In genomic region chrX:71603618-71604017, GRCh38 we compare ENCODE assay signal across 25 cellular contexts. TPM values are rescaled to one million over a fixed set of nuclear protein-coding genes. Genes with fewer than 3 reads are reported as not detected.
DNase-seq lines count a peak whose midpoint lies in the region; ATAC-seq, FAIRE-seq and TF ChIP-seq lines count a peak whose summit lies in the region.
"Had no signal": no experiment of that assay in that cellular context is flagged by ENCODE, and none has a peak within 500 bp of the region (broad histone marks: within the 10 kb centered on the region; RNA-seq: fewer than 3 reads in every experiment).

No MANE protein-coding gene starts in this region.

- H3K27ac ChIP-seq in mesendoderm (ENCODE audit: low read depth, low read length): no peak overlapping the region
- no peak overlapping the region for H3K27ac ChIP-seq in esophagus squamous epithelium
- H3K27ac ChIP-seq: KMS-11, upper lobe of left lung, VCaP had no signal

- peaks cover 62% of the 10 kb centered on the region for H3K36me3 Mint-ChIP-seq in activated CD8-positive, alpha-beta memory T cell treated with anti-CD3 and anti-CD28 coated beads, Interleukin-2, amount 10 ng/mL, durations not matched to agents 7 days and 5 days
- peaks cover 42 to 61% of the 10 kb centered on the region in 2 donors for H3K36me3 Mint-ChIP-seq in activated naive CD4-positive, alpha-beta T cell treated with anti-CD3 and anti-CD28 coated beads, Interleukin-2, amount 50 U/mL, for 72 hours

- CTCF ChIA-PET in activated CD8-positive, alpha-beta memory T cell treated with anti-CD3 and anti-CD28 coated beads, Interleukin-2, amount 10 ng/mL, durations not matched to agents 7 days and 5 days (lab: Charles Lee): no interaction called here

- no peak overlapping the region for H4K8ac ChIP-seq in mesendoderm (ENCODE audit: low read depth, low read length)

- no peak overlapping the region for H3K4me3 Mint-ChIP-seq in activated CD8-positive, alpha-beta memory T cell treated with anti-CD3 and anti-CD28 coated beads, Interleukin-2, amount 10 ng/mL, durations not matched to agents 7 days and 5 days
- H3K4me3 Mint-ChIP-seq: CD14-positive monocyte, H9 had no signal

- TF ChIP-seq CTCF in GM13976 (IDR thresholded peaks at IDR 0.05; ENCODE audit: borderline replicate concordance, control extremely low read depth, extremely low read depth, insufficient read depth, missing control alignments) (no peak), esophagus squamous epithelium (IDR thresholded peaks at IDR 0.05) (no peak)

- H2BK5ac ChIP-seq in mesendoderm (ENCODE audit: low read length): no peak overlapping the region

- no peak for ATAC-seq in activated CD8-positive, alpha-beta memory T cell treated with anti-CD3 and anti-CD28 coated beads, Interleukin-2, amount 10 ng/mL, durations not matched to agents 7 days and 5 days
- ATAC-seq in activated naive CD4-positive, alpha-beta T cell treated with anti-CD3 and anti-CD28 coated beads, Interleukin-2, amount 50 U/mL, for 72 hours: no peak
- ATAC-seq in GM18502 (IDR thresholded peaks at IDR 0.05; ENCODE audit: poor library complexity, unreplicated experiment): no peak
- ATAC-seq: left lobe of liver, mucosa of descending colon, Right ventricle myocardium inferior had no signal

- H3K79me1 ChIP-seq in mesendoderm (ENCODE audit: low read length): no peaks in the 10 kb centered on the region

- no peak for TF ChIP-seq POLR2A in esophagus squamous epithelium (IDR thresholded peaks at IDR 0.05)

- H3K4me1 ChIP-seq in mesendoderm (ENCODE audit: control insufficient read depth, low read depth, low read length): no peaks in the 10 kb centered on the region
- H3K4me1 ChIP-seq in esophagus squamous epithelium: no peaks in the 10 kb centered on the region
- H3K4me1 ChIP-seq: upper lobe of left lung had no signal

- no peaks in the 10 kb centered on the region for H3K79me2 ChIP-seq in mesendoderm (ENCODE audit: control insufficient read depth, insufficient read depth, low read length)

- in situ Hi-C loops in GM13976 (cut with MboI; ENCODE audit: low sequenced_read_pairs, unreplicated experiment): no loop called here

- no peaks in the 10 kb centered on the region for H3K27me3 Mint-ChIP-seq in activated CD8-positive, alpha-beta memory T cell treated with anti-CD3 and anti-CD28 coated beads, Interleukin-2, amount 10 ng/mL, durations not matched to agents 7 days and 5 days

- H2BK15ac ChIP-seq in mesendoderm (replicated peaks; ENCODE audit: low read depth): no peak overlapping the region

- H3K4me1 Mint-ChIP-seq in activated CD8-positive, alpha-beta memory T cell treated with anti-CD3 and anti-CD28 coated beads, Interleukin-2, amount 10 ng/mL, durations not matched to agents 7 days and 5 days: peaks cover 49% of the 10 kb centered on the region
- H3K4me1 Mint-ChIP-seq: CD14-positive monocyte, H9 had no signal

- H3K9me3 ChIP-seq in esophagus squamous epithelium: peaks cover 0 to 9% (median 0%) of the 10 kb centered on the region in 3 donors
- H3K9me3 ChIP-seq: mucosa of descending colon had no signal

- H3K27me3 ChIP-seq in mesendoderm (ENCODE audit: insufficient read depth, low read length, poor library complexity): no peaks in the 10 kb centered on the region
- no peaks in the 10 kb centered on the region for H3K27me3 ChIP-seq in esophagus squamous epithelium
- H3K27me3 ChIP-seq: upper lobe of left lung had no signal

- H3K56ac ChIP-seq in mesendoderm (ENCODE audit: low read length): no peak overlapping the region

- H2BK120ac ChIP-seq in mesendoderm (ENCODE audit: low read depth, low read length): no peak overlapping the region

- intact Hi-C loops in esophagus squamous epithelium (cut with DNase I): no loop called here

- no peak overlapping the region for H2AK5ac ChIP-seq in mesendoderm (ENCODE audit: low read length)

- H3K18ac ChIP-seq in mesendoderm (ENCODE audit: low read length): no peak overlapping the region

- H3K23ac ChIP-seq in mesendoderm (ENCODE audit: low read length): no peak overlapping the region

- H3K36me3 ChIP-seq in mesendoderm (ENCODE audit: control insufficient read depth, insufficient read depth, low read length): no peaks in the 10 kb centered on the region
- peaks cover 0 to 84% (median 0%) of the 10 kb centered on the region in 3 donors for H3K36me3 ChIP-seq in esophagus squamous epithelium

- FAIRE-seq in HTR-8/SVneo (lab: Jason Lieb, UNC): peak; percentile 98

- H3K4me3 ChIP-seq in mesendoderm (ENCODE audit: low read length) (no peak overlapping the region), esophagus squamous epithelium (no peak overlapping the region)
- H3K4me3 ChIP-seq: mucosa of descending colon, upper lobe of left lung had no signal

- H4K5ac ChIP-seq in mesendoderm (ENCODE audit: low read length): no peak overlapping the region

- no peak overlapping the region for H3K4me2 ChIP-seq in mesendoderm (ENCODE audit: low read length)
- H3K4me2 ChIP-seq: KMS-11 had no signal

- no CpG with 5 or more reads among the region's 33 CpGs for WGBS in mesendoderm (ENCODE audit: extremely low coverage, insufficient coverage, low lambda C conversion rate)
- 78 to 87% methylated on average over 26 to 33 of the region's 33 CpGs for WGBS in esophagus squamous epithelium, 2 donors

- H3K9me3 Mint-ChIP-seq in activated CD8-positive, alpha-beta memory T cell treated with anti-CD3 and anti-CD28 coated beads, Interleukin-2, amount 10 ng/mL, durations not matched to agents 7 days and 5 days (ENCODE audit: low read depth): no peaks in the 10 kb centered on the region
- H3K9me3 Mint-ChIP-seq in activated naive CD4-positive, alpha-beta T cell treated with anti-CD3 and anti-CD28 coated beads, Interleukin-2, amount 50 U/mL, for 72 hours: peaks cover 15 to 16% of the 10 kb centered on the region in 2 donors

- H3K4ac ChIP-seq in mesendoderm (ENCODE audit: low read depth, low read length): no peak overlapping the region

- DNase-seq in activated CD8-positive, alpha-beta memory T cell treated with anti-CD3 and anti-CD28 coated beads, Interleukin-2, amount 10 ng/mL, durations not matched to agents 7 days and 5 days: no peak
- DNase-seq in activated CD8-positive, alpha-beta memory T cell treated with anti-CD3 and anti-CD28 coated beads, Interleukin-2, amount 50 U/mL, for 4 hours: no peak
- DNase-seq in HTR-8/SVneo (ENCODE audit: insufficient read length, low spot score) (no peak), mesendoderm (peak; percentile 70), GM13976 (ENCODE audit: low spot score) (no peak), esophagus squamous epithelium (lab: John Stamatoyannopoulos, UW) (no peak)
- DNase-seq in activated naive CD4-positive, alpha-beta T cell treated with anti-CD3 and anti-CD28 coated beads, Interleukin-2, amount 50 U/mL, for 72 hours (ENCODE audit: low spot score in 2 of 2): no peak
- DNase-seq: DND-41; H9; mucosa of descending colon; NCI-H1092; NCI-H2081; NCI-H510A; stimulated activated naive CD4-positive, alpha-beta T cell treated with Interleukin-2 at 50 U/mL for 16 hours; upper lobe of left lung had no signal

- H3K27ac Mint-ChIP-seq in activated CD8-positive, alpha-beta memory T cell treated with anti-CD3 and anti-CD28 coated beads, Interleukin-2, amount 10 ng/mL, durations not matched to agents 7 days and 5 days: peak overlapping the region; percentile 36
- peak overlapping the region; percentile 84 to 87 for H3K27ac Mint-ChIP-seq in activated naive CD4-positive, alpha-beta T cell treated with anti-CD3 and anti-CD28 coated beads, Interleukin-2, amount 50 U/mL, for 72 hours

- no peak overlapping the region for H3K9ac ChIP-seq in mesendoderm (ENCODE audit: low read length)
- H3K9ac ChIP-seq: KMS-11 had no signal

RNA-seq across cellular contexts. Expression of gene CXCR3, which starts 14.7 kb away (rescaled TPM):
- total RNA-seq in activated CD8-positive, alpha-beta memory T cell treated with anti-CD3 and anti-CD28 coated beads, Interleukin-2, amount 10 ng/mL, durations not matched to agents 7 days and 5 days: 100 to 1,000 TPM in 1 of 2 experiments, 10 to 100 TPM in 1; 97.4 to 119 TPM
- 10 to 100 TPM in 1 of 2 donors, 1 to 10 TPM in 1; 6.8 to 43.0 TPM for total RNA-seq in activated naive CD4-positive, alpha-beta T cell treated with anti-CD3 and anti-CD28 coated beads, Interleukin-2, amount 50 U/mL, for 72 hours
- 0.03 TPM for polyA plus RNA-seq in mesendoderm (2013, experiment 1 of 2)
- not detected for polyA plus RNA-seq in mesendoderm (2013, experiment 2 of 2)
- 1 to 10 TPM in 1 of 4 donors, not detected in 3; 1.3 TPM for total RNA-seq in esophagus squamous epithelium
- total RNA-seq: A673, dermis microvascular lymphatic vessel endothelial cell, epithelial cell of proximal tubule, H9, renal cortical epithelial cell had no signal

RNA-seq across cellular contexts. Expression of gene GCNA, which starts 25.4 kb away (rescaled TPM):
- 1 to 10 TPM; 4.3 to 6.7 TPM for total RNA-seq in activated CD8-positive, alpha-beta memory T cell treated with anti-CD3 and anti-CD28 coated beads, Interleukin-2, amount 10 ng/mL, durations not matched to agents 7 days and 5 days
- 1 to 10 TPM; 4.1 to 6.0 TPM for total RNA-seq in activated naive CD4-positive, alpha-beta T cell treated with anti-CD3 and anti-CD28 coated beads, Interleukin-2, amount 50 U/mL, for 72 hours
- polyA plus RNA-seq in mesendoderm (2013, experiment 1 of 2): 1.1 TPM
- polyA plus RNA-seq in mesendoderm (2013, experiment 2 of 2): 0.97 TPM
- total RNA-seq in esophagus squamous epithelium: 1 to 10 TPM in 2 of 4 donors, under 1 TPM in 2; 0.35 to 3.1 (median 0.84) TPM
